In the genomic region with DNA sequence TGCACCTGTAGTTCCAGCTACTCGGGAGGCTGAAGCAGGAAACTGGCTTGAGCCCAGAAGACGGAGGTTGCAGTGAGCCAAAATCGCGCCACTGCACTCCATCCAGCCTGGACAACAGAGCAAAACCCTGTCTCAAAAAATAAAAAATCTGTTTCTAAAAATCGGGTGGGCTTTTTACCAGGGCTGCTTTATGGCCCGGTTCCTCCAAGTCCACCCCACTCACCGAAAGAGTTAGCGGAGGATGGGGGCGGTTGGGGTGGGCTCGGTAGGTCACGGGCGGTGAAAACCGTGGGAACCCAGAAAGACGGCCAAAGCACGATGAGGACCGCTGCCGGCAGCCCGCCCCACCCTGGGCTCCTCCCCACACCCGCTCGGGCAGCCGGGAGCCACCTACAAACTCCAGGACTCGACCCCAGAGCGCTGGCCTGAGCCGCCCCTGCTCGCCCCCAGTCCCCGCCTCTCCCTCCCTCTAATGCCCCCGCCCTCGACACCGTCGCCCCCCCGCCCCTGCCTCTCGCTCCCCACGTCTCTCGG, we compare ENCODE assay signal across 8 cellular contexts. TPM values are rescaled to one million over a fixed set of nuclear protein-coding genes. Genes with fewer than 3 reads are reported as not detected.
DNase-seq lines count a peak whose midpoint lies in the region; ATAC-seq and TF ChIP-seq lines count a peak whose summit lies in the region.

No MANE protein-coding gene starts in this region.

- peaks cover 8% of the 10 kb centered on the region for H3K27me3 ChIP-seq in neutrophil

- peak overlapping the region; percentile 82 for H3K27ac ChIP-seq in neutrophil

- peaks cover 44 to 53% of the 10 kb centered on the region in 2 experiments for H3K4me1 ChIP-seq in neutrophil (ENCODE audit: control insufficient read depth in 1 of 2, insufficient read depth in 1 of 2, low read depth in 1 of 2, low read length in 1 of 2)

- no peak overlapping the region for H3K27ac Mint-ChIP-seq in activated naive CD4-positive, alpha-beta T cell treated with anti-CD3 and anti-CD28 coated beads, Interleukin-2, amount 50 U/mL, for 24 hours

- no peaks in the 10 kb centered on the region for H3K9me3 ChIP-seq in neutrophil

- H3K36me3 ChIP-seq in neutrophil, result peaks cover 31% of the 10 kb centered on the region

- H3K4me1 Mint-ChIP-seq in activated naive CD4-positive, alpha-beta T cell treated with anti-CD3 and anti-CD28 coated beads, Interleukin-2, amount 50 U/mL, for 24 hours, result peaks cover 29% of the 10 kb centered on the region

- H3K27me3 Mint-ChIP-seq in activated naive CD4-positive, alpha-beta T cell treated with anti-CD3 and anti-CD28 coated beads, Interleukin-2, amount 50 U/mL, for 24 hours, result no peaks in the 10 kb centered on the region

- intact Hi-C loops in Right ventricle myocardium inferior (cut with DNase I), result no loop called here

- H3K9me3 Mint-ChIP-seq in activated naive CD4-positive, alpha-beta T cell treated with anti-CD3 and anti-CD28 coated beads, Interleukin-2, amount 50 U/mL, for 24 hours, result no peaks in the 10 kb centered on the region

- H3K4me3 Mint-ChIP-seq in activated naive CD4-positive, alpha-beta T cell treated with anti-CD3 and anti-CD28 coated beads, Interleukin-2, amount 50 U/mL, for 24 hours, result peak overlapping the region; percentile 81

- H3K4me3 ChIP-seq in neutrophil (ENCODE audit: low read depth in 1 of 2, low read length in 1 of 2), result peak overlapping the region; percentile 50 to 63

- in situ Hi-C loops in GM13977 (cut with MboI; ENCODE audit: low pct_unique_long_range_greater_than_20kb, low sequenced_read_pairs, unreplicated experiment), result no loop called here

- peaks cover 10% of the 10 kb centered on the region for H3K36me3 Mint-ChIP-seq in activated naive CD4-positive, alpha-beta T cell treated with anti-CD3 and anti-CD28 coated beads, Interleukin-2, amount 50 U/mL, for 24 hours

- no peak for TF ChIP-seq CTCF in GM13977 (IDR thresholded peaks at IDR 0.05; ENCODE audit: extremely low read depth, insufficient read depth, missing control alignments)
- no peak for TF ChIP-seq CTCF in neutrophil (IDR thresholded peaks at IDR 0.05)

- DNase-seq in Ammon's horn (ENCODE audit: low spot score) (peak; percentile 72), GM13977 (ENCODE audit: low spot score) (peak; percentile 76), NCI-H526 treated with DMSO at 0.1 percent for 48 hours (lab: John Stamatoyannopoulos, UW) (peak; percentile 40), Right ventricle myocardium inferior (ENCODE audit: missing footprints) (peak; percentile 90), T-helper 9 cell (no peak)

- ATAC-seq in Right ventricle myocardium inferior (peak; percentile 81), HG03025 (IDR thresholded peaks at IDR 0.05; ENCODE audit: low FRiP score, unreplicated experiment) (no peak)

RNA-seq across cellular contexts. Expression of a gene that starts 0.8 kb away (rescaled TPM):
- total RNA-seq in Right ventricle myocardium inferior, result 15.4 TPM

RNA-seq across cellular contexts. Expression of a gene that starts 12.1 kb away (rescaled TPM):
- total RNA-seq in Right ventricle myocardium inferior, result 68.6 TPM
